ENCODE assay signal across 1 cellular context in genomic region chr6:26754801-26755200, GRCh38.
TF ChIP-seq lines count a peak whose summit lies in the region.

No MANE protein-coding gene starts in this region.

TF ChIP-seq in H1, 55 proteins besides CTCF, POLR2A, EP300 and RAD21:
- TF ChIP-seq KDM4A (IDR thresholded peaks at IDR 0.05; ENCODE audit: low read depth, low read length, severe bottlenecking), result peak; percentile 56
- TF ChIP-seq ASH2L (IDR thresholded peaks at IDR 0.05; ENCODE audit: low read length), result peak; percentile 46
- TF ChIP-seq TAF1 (IDR thresholded peaks at IDR 0.05; ENCODE audit: low read depth, low read length), result peak; percentile 71
- 0 out of 4 replicates have a peak, but pooled peaks of 1 of the 2 experiments have one; percentile 5 for TF ChIP-seq SIN3A (conservative IDR thresholded peaks at IDR 0.05 in 1 of 2, IDR thresholded peaks at IDR 0.05 in 1 of 2; ENCODE audit: low read depth in 1 of 2, low read length in 2 of 2)
- TF ChIP-seq TBP (IDR thresholded peaks at IDR 0.05; ENCODE audit: low read depth, low read length), result peak; percentile 87
